Comparison of ENCODE assay signal across 8 cellular contexts in genomic region chr18:51082571-51083264, GRCh38. TPM values are rescaled to one million over a fixed set of nuclear protein-coding genes. Genes with fewer than 3 reads are reported as not detected.
DNase-seq lines count a peak whose midpoint lies in the region; ATAC-seq and TF ChIP-seq lines count a peak whose summit lies in the region.

No MANE protein-coding gene starts in this region.

- no peak overlapping the region for H4K8ac ChIP-seq in neuronal stem cell (ENCODE audit: low read depth, low read length)

- in situ Hi-C loops in astrocyte of the cerebellum (cut with HindIII; ENCODE audit: low sequenced_read_pairs): no loop called here

- DNase-seq in activated T-cell treated with anti-CD3 and anti-CD28 coated beads, Interleukin-2, amount 50 U/mL, for 72 hours: no peak
- no peak for DNase-seq in activated T-cell treated with anti-CD3 and anti-CD28 coated beads, Interleukin-2, amount 50 U/mL, for 1 hour
- DNase-seq in astrocyte of the cerebellum (ENCODE audit: low read depth) (peak; percentile 33), retina (no peak), neuronal stem cell (ENCODE audit: low spot score) (no peak), AG20443 (ENCODE audit: low spot score) (no peak)
- no peak for DNase-seq in stimulated activated effector memory CD8-positive, alpha-beta T cell treated with anti-CD3 and anti-CD28 coated beads, Interleukin-12 subunit alpha, Interleukin-12 subunit beta, amount 100 ng/mL, for 72 hours (ENCODE audit: low spot score in 2 of 2)

- TF ChIP-seq CTCF in astrocyte of the cerebellum (IDR thresholded peaks at IDR 0.05; ENCODE audit: low read depth, low read length, missing control alignments): no peak

- H3K27ac Mint-ChIP-seq in activated T-cell treated with anti-CD3 and anti-CD28 coated beads, Interleukin-2, amount 50 U/mL, for 72 hours: peak overlapping the region; percentile 89
- H3K27ac Mint-ChIP-seq in stimulated activated effector memory CD8-positive, alpha-beta T cell treated with anti-CD3 and anti-CD28 coated beads, Interleukin-12 subunit alpha, Interleukin-12 subunit beta, amount 100 ng/mL, for 72 hours: peak overlapping the region; percentile 67

- no peaks in the 10 kb centered on the region for H3K27me3 Mint-ChIP-seq in activated T-cell treated with anti-CD3 and anti-CD28 coated beads, Interleukin-2, amount 50 U/mL, for 72 hours (ENCODE audit: low read depth)

- no peak overlapping the region for H3K4me2 ChIP-seq in neuronal stem cell (ENCODE audit: insufficient read depth, low read length, poor library complexity, severe bottlenecking)

- H3K27ac ChIP-seq in neuronal stem cell (replicated peaks; ENCODE audit: low read length): no peak overlapping the region

- H3K4me1 Mint-ChIP-seq in activated T-cell treated with anti-CD3 and anti-CD28 coated beads, Interleukin-2, amount 50 U/mL, for 72 hours (ENCODE audit: low read depth): peaks cover 24% of the 10 kb centered on the region
- peaks cover 7% of the 10 kb centered on the region for H3K4me1 Mint-ChIP-seq in stimulated activated effector memory CD8-positive, alpha-beta T cell treated with anti-CD3 and anti-CD28 coated beads, Interleukin-12 subunit alpha, Interleukin-12 subunit beta, amount 100 ng/mL, for 72 hours

- no CpG with 5 or more reads among the region's 2 CpGs for WGBS in neuronal stem cell (ENCODE audit: extremely low coverage in 2 of 2, insufficient read length in 2 of 2, insufficient replicate concordance in 1 of 2), 2 donors

- H3K4me1 ChIP-seq in neuronal stem cell (ENCODE audit: control insufficient read depth in 2 of 2, insufficient read depth in 1 of 2, low read depth in 1 of 2, low read length in 2 of 2): peaks cover 0 to 4% of the 10 kb centered on the region in 2 donors

- H3K27me3 ChIP-seq in neuronal stem cell (ENCODE audit: control insufficient read depth in 3 of 3, insufficient read depth in 3 of 3, low read depth in 1 of 3, low read length in 3 of 3): no peaks in the 10 kb centered on the region

- peaks cover 12 to 97% of the 10 kb centered on the region in 2 donors for H3K36me3 ChIP-seq in neuronal stem cell (replicated peaks in 1 of 2; ENCODE audit: control insufficient read depth in 2 of 2, insufficient read depth in 2 of 2, low read length in 2 of 2)

- H4K91ac ChIP-seq in neuronal stem cell (ENCODE audit: low read depth, low read length, poor library complexity): no peak overlapping the region

- peaks cover 19 to 56% of the 10 kb centered on the region in 2 donors for H3K36me3 Mint-ChIP-seq in activated T-cell treated with anti-CD3 and anti-CD28 coated beads, Interleukin-2, amount 50 U/mL, for 72 hours (ENCODE audit: insufficient read depth in 2 of 2)
- H3K36me3 Mint-ChIP-seq in stimulated activated effector memory CD8-positive, alpha-beta T cell treated with anti-CD3 and anti-CD28 coated beads, Interleukin-12 subunit alpha, Interleukin-12 subunit beta, amount 100 ng/mL, for 72 hours: peaks cover 75% of the 10 kb centered on the region

- H3K79me1 ChIP-seq in neuronal stem cell (ENCODE audit: low read depth, low read length): no peaks in the 10 kb centered on the region

- no peak overlapping the region for H2BK15ac ChIP-seq in neuronal stem cell (ENCODE audit: low read length)

- no peak overlapping the region for H3K4ac ChIP-seq in neuronal stem cell (ENCODE audit: low read length)

- H2BK12ac ChIP-seq in neuronal stem cell (ENCODE audit: low read length): no peak overlapping the region

- H2BK120ac ChIP-seq in neuronal stem cell (ENCODE audit: low read depth, low read length): no peak overlapping the region

- H3K18ac ChIP-seq in neuronal stem cell (ENCODE audit: low read length): no peak overlapping the region

- H3K14ac ChIP-seq in neuronal stem cell (ENCODE audit: low read length): no peak overlapping the region

- H2AK5ac ChIP-seq in neuronal stem cell (ENCODE audit: low read depth, low read length): no peak overlapping the region

- H3K9me3 Mint-ChIP-seq in activated T-cell treated with anti-CD3 and anti-CD28 coated beads, Interleukin-2, amount 50 U/mL, for 72 hours: peaks cover 7 to 10% of the 10 kb centered on the region in 2 donors
- peaks cover 4% of the 10 kb centered on the region for H3K9me3 Mint-ChIP-seq in stimulated activated effector memory CD8-positive, alpha-beta T cell treated with anti-CD3 and anti-CD28 coated beads, Interleukin-12 subunit alpha, Interleukin-12 subunit beta, amount 100 ng/mL, for 72 hours

- peak in 1 of 2 donors; percentile 34 for ATAC-seq in activated T-cell treated with anti-CD3 and anti-CD28 coated beads, Interleukin-2, amount 50 U/mL, for 72 hours (replicated peaks in 1 of 2)
- ATAC-seq in HG03066 (IDR thresholded peaks at IDR 0.05; ENCODE audit: low read depth, unreplicated experiment): peak; percentile 81
- ATAC-seq in stimulated activated effector memory CD8-positive, alpha-beta T cell treated with anti-CD3 and anti-CD28 coated beads, Interleukin-12 subunit alpha, Interleukin-12 subunit beta, amount 100 ng/mL, for 72 hours: no peak

- H3K23ac ChIP-seq in neuronal stem cell (ENCODE audit: low read depth, low read length, poor library complexity): no peak overlapping the region

- H3K4me3 Mint-ChIP-seq in activated T-cell treated with anti-CD3 and anti-CD28 coated beads, Interleukin-2, amount 50 U/mL, for 72 hours: peak overlapping the region; percentile 41 to 52
- H3K4me3 Mint-ChIP-seq in stimulated activated effector memory CD8-positive, alpha-beta T cell treated with anti-CD3 and anti-CD28 coated beads, Interleukin-12 subunit alpha, Interleukin-12 subunit beta, amount 100 ng/mL, for 72 hours: no peak overlapping the region

- H2AFZ ChIP-seq in neuronal stem cell (ENCODE audit: low read length): no peak overlapping the region

- H3K9ac ChIP-seq in neuronal stem cell (ENCODE audit: low read depth, low read length, poor library complexity): no peak overlapping the region

- peaks cover 5 to 7% of the 10 kb centered on the region in 2 donors for H3K9me3 ChIP-seq in neuronal stem cell (replicated peaks in 1 of 2; ENCODE audit: control insufficient read depth in 2 of 2, insufficient read depth in 1 of 2, low read depth in 1 of 2, low read length in 2 of 2)

- H3K4me3 ChIP-seq in astrocyte of the cerebellum (ENCODE audit: low read depth, low read length): no peak overlapping the region
- H3K4me3 ChIP-seq in neuronal stem cell (ENCODE audit: low read length in 2 of 2): no peak overlapping the region

- H2BK5ac ChIP-seq in neuronal stem cell (ENCODE audit: low read length): no peak overlapping the region

RNA-seq across cellular contexts. Expression of gene SMAD4, which starts 52.7 kb away (rescaled TPM):
- 10 to 100 TPM; 84.7 to 97.0 TPM for total RNA-seq in activated T-cell treated with anti-CD3 and anti-CD28 coated beads, Interleukin-2, amount 50 U/mL, for 72 hours
- 75.0 TPM for polyA plus RNA-seq in neuronal stem cell (2013, experiment 1 of 2)
- 79.4 TPM for polyA plus RNA-seq in neuronal stem cell (2013, experiment 2 of 2)
